18 cellular contexts compared by ENCODE assay signal in the genomic region with DNA sequence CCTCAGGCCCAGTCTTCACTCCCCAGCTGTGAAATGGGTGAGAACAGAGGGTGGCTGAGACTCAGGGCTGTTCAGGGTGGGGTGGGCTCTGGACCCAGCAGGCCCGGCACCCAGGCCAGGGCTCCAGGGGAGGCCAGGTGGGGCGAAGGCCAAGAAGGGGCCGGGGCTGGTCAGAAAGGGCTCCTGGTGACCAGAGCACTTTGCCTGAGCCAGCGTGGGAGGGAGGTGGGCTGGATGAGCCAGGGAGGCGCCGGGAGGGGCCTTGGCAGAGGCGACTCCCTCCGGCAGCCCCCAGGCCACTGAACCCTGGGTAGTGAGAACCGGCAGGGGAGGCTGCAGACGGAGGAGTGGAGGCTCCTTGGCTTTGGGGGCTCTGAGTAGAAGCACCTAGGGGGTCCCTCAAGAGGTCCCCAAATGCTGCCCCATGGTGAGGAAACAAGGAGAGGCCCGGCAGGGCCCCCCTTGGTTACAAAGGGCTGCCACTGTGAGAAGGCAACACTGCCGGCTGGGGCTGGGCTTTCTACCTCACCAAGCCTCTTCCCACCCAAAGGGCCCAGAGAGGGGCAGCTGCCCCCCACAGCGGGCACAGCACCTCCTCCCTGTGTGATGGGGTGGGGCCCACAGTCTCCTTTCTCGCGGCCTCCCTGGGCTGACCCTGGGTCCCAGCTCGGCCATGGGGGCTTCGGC. TPM values are rescaled to one million over a fixed set of nuclear protein-coding genes. Genes with fewer than 3 reads are reported as not detected.
DNase-seq lines count a peak whose midpoint lies in the region; ATAC-seq and TF ChIP-seq lines count a peak whose summit lies in the region.
"Had no signal": no experiment of that assay in that cellular context is flagged by ENCODE, and none has a peak within 500 bp of the region (broad histone marks: within the 10 kb centered on the region; RNA-seq: fewer than 3 reads in every experiment).

No MANE protein-coding gene starts in this region.

- no peaks in the 10 kb centered on the region for H3K9me3 Mint-ChIP-seq in activated CD8-positive, alpha-beta T cell treated with anti-CD3 and anti-CD28 coated beads for 36 hours
- no peaks in the 10 kb centered on the region for H3K9me3 Mint-ChIP-seq in activated CD8-positive, alpha-beta T cell treated with anti-CD3 and anti-CD28 coated beads, Interleukin-2, amount 10 ng/mL, durations not matched to agents 7 days and 5 days (ENCODE audit: insufficient read depth)
- H3K9me3 Mint-ChIP-seq in glutamatergic neuron (ENCODE audit: unreplicated experiment) (peaks cover 2% of the 10 kb centered on the region), nephron progenitor cell (no peaks in the 10 kb centered on the region)
- H3K9me3 Mint-ChIP-seq: activated naive CD4-positive, alpha-beta T cell treated with anti-CD3 and anti-CD28 coated beads, Interleukin-2, amount 50 U/mL, for 72 hours; neural progenitor cell had no signal

- 45 to 60% methylated on average over 9 to 16 of the region's 17 CpGs for WGBS in tibial nerve, 2 donors

- ATAC-seq in activated CD8-positive, alpha-beta T cell treated with anti-CD3 and anti-CD28 coated beads for 36 hours, result no peak
- no peak for ATAC-seq in activated CD8-positive, alpha-beta T cell treated with anti-CD3 and anti-CD28 coated beads, Interleukin-2, amount 10 ng/mL, durations not matched to agents 7 days and 5 days
- ATAC-seq: activated naive CD4-positive, alpha-beta T cell treated with anti-CD3 and anti-CD28 coated beads, Interleukin-2, amount 50 U/mL, for 72 hours had no signal

- intact Hi-C loops in activated CD8-positive, alpha-beta T cell treated with anti-CD3 and anti-CD28 coated beads for 36 hours (cut with micrococcal nuclease), result no loop called here

- DNase-seq in activated CD8-positive, alpha-beta T cell treated with anti-CD3 and anti-CD28 coated beads for 36 hours, result peak; percentile 8
- no peak for DNase-seq in activated CD8-positive, alpha-beta T cell treated with anti-CD3 and anti-CD28 coated beads, Interleukin-2, amount 10 ng/mL, durations not matched to agents 7 days and 5 days
- DNase-seq in glutamatergic neuron (peak; percentile 32), nephron progenitor cell (peak; percentile 9), tibial nerve (ENCODE audit: low spot score in 2 of 2) (no peak), pons (ENCODE audit: low spot score) (no peak), islet precursor cell (no peak), NCI-H82 treated with DMSO at 0.1 percent for 48 hours (lab: John Stamatoyannopoulos, UW; ENCODE audit: unreplicated experiment) (no peak)
- DNase-seq: 8988T; caudate nucleus; DMS79 treated with DMSO at 0.1 percent for 48 hours; KBM-7; NCI-H1105; stimulated activated CD4-positive, alpha-beta T cell treated with anti-CD3 and anti-CD28 coated beads, Interleukin-12 subunit alpha, Interleukin-12 subunit beta, amount 100 ng/mL, for 4 hours had no signal

- no peaks in the 10 kb centered on the region for H3K9me3 ChIP-seq in tibial nerve

- H3K27ac Mint-ChIP-seq in activated CD8-positive, alpha-beta T cell treated with anti-CD3 and anti-CD28 coated beads for 36 hours, result no peak overlapping the region
- H3K27ac Mint-ChIP-seq in activated CD8-positive, alpha-beta T cell treated with anti-CD3 and anti-CD28 coated beads, Interleukin-2, amount 10 ng/mL, durations not matched to agents 7 days and 5 days, result no peak overlapping the region
- H3K27ac Mint-ChIP-seq in glutamatergic neuron (ENCODE audit: unreplicated experiment) (no peak overlapping the region), nephron progenitor cell (no peak overlapping the region)

- peak overlapping the region; percentile 33 to 67 (median 60) for H3K27ac ChIP-seq in tibial nerve
- H3K27ac ChIP-seq: HL-60, neural progenitor cell had no signal

- H3K36me3 Mint-ChIP-seq in activated CD8-positive, alpha-beta T cell treated with anti-CD3 and anti-CD28 coated beads for 36 hours (ENCODE audit: low read depth), result no peaks in the 10 kb centered on the region
- H3K36me3 Mint-ChIP-seq in activated CD8-positive, alpha-beta T cell treated with anti-CD3 and anti-CD28 coated beads, Interleukin-2, amount 10 ng/mL, durations not matched to agents 7 days and 5 days (ENCODE audit: low read depth), result peaks cover 12% of the 10 kb centered on the region
- H3K36me3 Mint-ChIP-seq in glutamatergic neuron (ENCODE audit: unreplicated experiment) (no peaks in the 10 kb centered on the region), nephron progenitor cell (ENCODE audit: low read depth) (no peaks in the 10 kb centered on the region)
- H3K36me3 Mint-ChIP-seq: activated naive CD4-positive, alpha-beta T cell treated with anti-CD3 and anti-CD28 coated beads, Interleukin-2, amount 50 U/mL, for 72 hours; neural progenitor cell had no signal

- H3K4me3 ChIP-seq in tibial nerve, result no peak overlapping the region
- H3K4me3 ChIP-seq: neural progenitor cell had no signal

- no peak for TF ChIP-seq CTCF in activated CD8-positive, alpha-beta T cell treated with anti-CD3 and anti-CD28 coated beads for 36 hours (IDR thresholded peaks at IDR 0.05)
- TF ChIP-seq CTCF in glutamatergic neuron (IDR thresholded peaks at IDR 0.05; ENCODE audit: partially characterized antibody, unreplicated experiment), result no peak
- TF ChIP-seq CTCF in nephron progenitor cell (IDR thresholded peaks at IDR 0.05), result no peak
- no peak for TF ChIP-seq CTCF in tibial nerve (IDR thresholded peaks at IDR 0.05)

- POLR2A ChIA-PET in activated CD8-positive, alpha-beta T cell treated with anti-CD3 and anti-CD28 coated beads for 36 hours (lab: Charles Lee), result interaction anchor here (1.7 kb wide), 1 partner anchor 21 kb away, joined by 5 read pairs; no protein-coding TSS in a partner anchor
- POLR2A ChIA-PET in activated CD8-positive, alpha-beta T cell treated with anti-CD3 and anti-CD28 coated beads, Interleukin-2, amount 10 ng/mL, durations not matched to agents 7 days and 5 days (lab: Charles Lee), result no interaction called here

- H3K36me3 ChIP-seq in tibial nerve, result no peaks in the 10 kb centered on the region
- H3K36me3 ChIP-seq: neural progenitor cell had no signal

- no peak overlapping the region for H3K4me3 Mint-ChIP-seq in activated CD8-positive, alpha-beta T cell treated with anti-CD3 and anti-CD28 coated beads for 36 hours
- no peak overlapping the region for H3K4me3 Mint-ChIP-seq in activated CD8-positive, alpha-beta T cell treated with anti-CD3 and anti-CD28 coated beads, Interleukin-2, amount 10 ng/mL, durations not matched to agents 7 days and 5 days
- H3K4me3 Mint-ChIP-seq in glutamatergic neuron (ENCODE audit: unreplicated experiment) (no peak overlapping the region), nephron progenitor cell (no peak overlapping the region)
- H3K4me3 Mint-ChIP-seq: neural progenitor cell had no signal

- TF ChIP-seq POLR2A in tibial nerve (IDR thresholded peaks at IDR 0.05), result no peak

- CTCF ChIA-PET in activated CD8-positive, alpha-beta T cell treated with anti-CD3 and anti-CD28 coated beads for 36 hours (lab: Charles Lee), result no interaction called here
- CTCF ChIA-PET in activated CD8-positive, alpha-beta T cell treated with anti-CD3 and anti-CD28 coated beads, Interleukin-2, amount 10 ng/mL, durations not matched to agents 7 days and 5 days (lab: Charles Lee), result interaction anchor here (1.1 to 2.3 kb wide), 2 partner anchors 8 to 74 kb away, joined by 3 to 8 read pairs; no protein-coding TSS in a partner anchor

- peaks cover 44% of the 10 kb centered on the region for H3K4me1 Mint-ChIP-seq in activated CD8-positive, alpha-beta T cell treated with anti-CD3 and anti-CD28 coated beads for 36 hours (ENCODE audit: low read depth)
- peaks cover 43% of the 10 kb centered on the region for H3K4me1 Mint-ChIP-seq in activated CD8-positive, alpha-beta T cell treated with anti-CD3 and anti-CD28 coated beads, Interleukin-2, amount 10 ng/mL, durations not matched to agents 7 days and 5 days (ENCODE audit: low read depth)
- H3K4me1 Mint-ChIP-seq in glutamatergic neuron (ENCODE audit: low read depth, unreplicated experiment), result peaks cover 1% of the 10 kb centered on the region
- peaks cover 38% of the 10 kb centered on the region for H3K4me1 Mint-ChIP-seq in nephron progenitor cell

- no peaks in the 10 kb centered on the region for H3K27me3 Mint-ChIP-seq in activated CD8-positive, alpha-beta T cell treated with anti-CD3 and anti-CD28 coated beads for 36 hours
- no peaks in the 10 kb centered on the region for H3K27me3 Mint-ChIP-seq in activated CD8-positive, alpha-beta T cell treated with anti-CD3 and anti-CD28 coated beads, Interleukin-2, amount 10 ng/mL, durations not matched to agents 7 days and 5 days (ENCODE audit: low read depth)
- H3K27me3 Mint-ChIP-seq in glutamatergic neuron (ENCODE audit: unreplicated experiment) (peaks cover 9% of the 10 kb centered on the region), nephron progenitor cell (ENCODE audit: low read depth, poor library complexity) (peaks cover 24% of the 10 kb centered on the region)

- H3K4me1 ChIP-seq in tibial nerve, result peaks cover 0 to 71% (median 24%) of the 10 kb centered on the region in 4 donors
- H3K4me1 ChIP-seq: neural progenitor cell had no signal

- no peak for TF ChIP-seq EP300 in tibial nerve (IDR thresholded peaks at IDR 0.05)

- peaks cover 0 to 16% of the 10 kb centered on the region in 2 donors for H3K27me3 ChIP-seq in tibial nerve

RNA-seq across cellular contexts. Expression of a gene that starts 17.1 kb away (rescaled TPM):
- total RNA-seq in activated CD8-positive, alpha-beta T cell treated with anti-CD3 and anti-CD28 coated beads for 36 hours, result under 1 TPM; 0.16 to 0.20 TPM
- total RNA-seq in activated CD8-positive, alpha-beta T cell treated with anti-CD3 and anti-CD28 coated beads, Interleukin-2, amount 10 ng/mL, durations not matched to agents 7 days and 5 days, result under 1 TPM in 1 of 2 experiments, not detected in 1; 0.08 TPM
- total RNA-seq in glutamatergic neuron (ENCODE audit: unreplicated experiment) (not detected), tibial nerve (not detected)
- total RNA-seq: T-helper 2 cell treated with Interferon-gamma antibody and Interleukin-4, amounts not matched to agents 100 ng/mL and 5 ng/mL, for 36 hours had no signal

RNA-seq across cellular contexts. Expression of a gene that starts 21.7 kb away (rescaled TPM):
- 100 to 1,000 TPM; 247 to 251 TPM for total RNA-seq in activated CD8-positive, alpha-beta T cell treated with anti-CD3 and anti-CD28 coated beads for 36 hours
- total RNA-seq in activated CD8-positive, alpha-beta T cell treated with anti-CD3 and anti-CD28 coated beads, Interleukin-2, amount 10 ng/mL, durations not matched to agents 7 days and 5 days, result 100 to 1,000 TPM; 463 to 477 TPM
- total RNA-seq in glutamatergic neuron (ENCODE audit: unreplicated experiment), result 2.5 TPM
- 10 to 100 TPM; 36.9 to 69.0 (median 50.2) TPM for total RNA-seq in tibial nerve

RNA-seq across cellular contexts. Expression of a gene that starts 35.8 kb away (rescaled TPM):
- under 1 TPM in 1 of 2 experiments, not detected in 1; 0.92 TPM for total RNA-seq in activated CD8-positive, alpha-beta T cell treated with anti-CD3 and anti-CD28 coated beads for 36 hours
- total RNA-seq in activated CD8-positive, alpha-beta T cell treated with anti-CD3 and anti-CD28 coated beads, Interleukin-2, amount 10 ng/mL, durations not matched to agents 7 days and 5 days, result under 1 TPM in 1 of 2 experiments, not detected in 1; 0.50 TPM
- total RNA-seq in glutamatergic neuron (ENCODE audit: unreplicated experiment) (not detected), tibial nerve (not detected)
- total RNA-seq: activated naive CD4-positive, alpha-beta T cell treated with anti-CD3 and anti-CD28 coated beads, Interleukin-2, amount 50 U/mL, for 72 hours had no signal

RNA-seq across cellular contexts. Expression of a gene that starts 39.8 kb away (rescaled TPM):
- total RNA-seq in activated CD8-positive, alpha-beta T cell treated with anti-CD3 and anti-CD28 coated beads for 36 hours, result not detected
- not detected for total RNA-seq in activated CD8-positive, alpha-beta T cell treated with anti-CD3 and anti-CD28 coated beads, Interleukin-2, amount 10 ng/mL, durations not matched to agents 7 days and 5 days
- total RNA-seq in glutamatergic neuron (ENCODE audit: unreplicated experiment) (not detected), tibial nerve (1 to 10 TPM in 2 of 4 donors, under 1 TPM in 1, not detected in 1; 0.39 to 4.2 (median 1.0) TPM)
- total RNA-seq: activated naive CD4-positive, alpha-beta T cell treated with anti-CD3 and anti-CD28 coated beads, Interleukin-2, amount 50 U/mL, for 72 hours; T-helper 2 cell treated with Interferon-gamma antibody and Interleukin-4, amounts not matched to agents 100 ng/mL and 5 ng/mL, for 36 hours had no signal

RNA-seq across cellular contexts. Expression of a gene that starts 45.0 kb away (rescaled TPM):
- 1 to 10 TPM; 4.9 to 5.4 TPM for total RNA-seq in activated CD8-positive, alpha-beta T cell treated with anti-CD3 and anti-CD28 coated beads for 36 hours
- total RNA-seq in activated CD8-positive, alpha-beta T cell treated with anti-CD3 and anti-CD28 coated beads, Interleukin-2, amount 10 ng/mL, durations not matched to agents 7 days and 5 days, result 1 to 10 TPM; 2.6 to 2.8 TPM
- total RNA-seq in glutamatergic neuron (ENCODE audit: unreplicated experiment) (not detected), tibial nerve (1 to 10 TPM; 4.4 to 8.6 (median 6.1) TPM)

Comparison
In these comparisons a context has a peak if more than half of its experiments do, and no peak if none do; other contexts are left out.
1. DNase-seq: peak in activated CD8-positive, alpha-beta T cell treated with anti-CD3 and anti-CD28 coated beads for 36 hours (single experiment), glutamatergic neuron (single experiment) and nephron progenitor cell (single experiment); none in activated CD8-positive, alpha-beta T cell treated with anti-CD3 and anti-CD28 coated beads, Interleukin-2, amount 10 ng/mL, durations not matched to agents 7 days and 5 days (single experiment), tibial nerve (0 of 2), pons (single experiment), islet precursor cell (single experiment) and NCI-H82 treated with DMSO at 0.1 percent for 48 hours (single experiment).
2. RNA of a gene that starts 21.7 kb away (total RNA-seq): 463 to 477 TPM in activated CD8-positive, alpha-beta T cell treated with anti-CD3 and anti-CD28 coated beads, Interleukin-2, amount 10 ng/mL, durations not matched to agents 7 days and 5 days, 247 to 251 TPM in activated CD8-positive, alpha-beta T cell treated with anti-CD3 and anti-CD28 coated beads for 36 hours and 36.9 to 69.0 TPM in tibial nerve; 2.5 TPM in glutamatergic neuron (single experiment); every median in the first group is over 10 times any median in the second.